In genomic region chr14:94354638-94355185, GRCh38 we compare ENCODE assay signal across 20 cellular contexts. TPM values are rescaled to one million over a fixed set of nuclear protein-coding genes. Genes with fewer than 3 reads are reported as not detected.
"Had no signal": no experiment of that assay in that cellular context is flagged by ENCODE, and none has a peak within 500 bp of the region (broad histone marks: within the 10 kb centered on the region; RNA-seq: fewer than 3 reads in every experiment).

No MANE protein-coding gene starts in this region.

- H3K27me3 ChIP-seq: brain microvascular endothelial cell, testis had no signal

- DNase-seq: activated CD4-positive, alpha-beta T cell treated with anti-CD3 and anti-CD28 coated beads for 1 hour; activated gamma-delta T cell treated with Interleukin-2 at 50 U/mL for 16 hours; activated naive CD8-positive, alpha-beta T cell treated with anti-CD3 and anti-CD28 coated beads for 36 hours; cortex of kidney; effector CD4-positive, alpha-beta T cell; kidney; spleen; stimulated activated naive CD8-positive, alpha-beta T cell treated with anti-CD3 and anti-CD28 coated beads, Interleukin-15, amount 100 ng/mL, for 72 hours had no signal

- H3K9me3 ChIP-seq: esophagus muscularis mucosa, left ventricle myocardium inferior, testis, upper lobe of right lung had no signal

- H3K4me3 ChIP-seq: esophagus muscularis mucosa, left ventricle myocardium inferior, spleen, testis, upper lobe of right lung had no signal

- H3K36me3 Mint-ChIP-seq: activated naive CD8-positive, alpha-beta T cell treated with anti-CD3 and anti-CD28 coated beads for 36 hours; natural killer cell treated with Interleukin-12 subunit alpha and Interleukin-12 subunit beta and Interleukin-15 and Interleukin-18, amount 100 ng/mL, for 72 hours had no signal

- H3K9me3 Mint-ChIP-seq: activated CD8-positive, alpha-beta T cell treated with anti-CD3 and anti-CD28 coated beads for 36 hours; natural killer cell treated with Interleukin-12 subunit alpha and Interleukin-12 subunit beta and Interleukin-15 and Interleukin-18, amount 100 ng/mL, for 72 hours had no signal

- H3K4me1 ChIP-seq: esophagus muscularis mucosa, left ventricle myocardium inferior, spleen, testis, upper lobe of right lung had no signal

- H3K27ac ChIP-seq: brain microvascular endothelial cell, esophagus muscularis mucosa, left ventricle myocardium inferior, spleen, testis, upper lobe of right lung, VCaP had no signal

- H3K4me3 Mint-ChIP-seq: activated CD8-positive, alpha-beta T cell treated with anti-CD3 and anti-CD28 coated beads for 36 hours; activated naive CD8-positive, alpha-beta T cell treated with anti-CD3 and anti-CD28 coated beads for 36 hours; natural killer cell treated with Interleukin-12 subunit alpha and Interleukin-12 subunit beta and Interleukin-15 and Interleukin-18, amount 100 ng/mL, for 72 hours; stimulated activated naive CD8-positive, alpha-beta T cell treated with anti-CD3 and anti-CD28 coated beads, Interleukin-15, amount 100 ng/mL, for 72 hours had no signal

- H3K4me1 Mint-ChIP-seq: activated naive CD8-positive, alpha-beta T cell treated with anti-CD3 and anti-CD28 coated beads for 36 hours had no signal

- H3K36me3 ChIP-seq: brain microvascular endothelial cell, esophagus muscularis mucosa, left ventricle myocardium inferior, spleen, upper lobe of right lung had no signal

- H3K27me3 Mint-ChIP-seq: progenitor cell of endocrine pancreas had no signal

- H3K27ac Mint-ChIP-seq: activated CD8-positive, alpha-beta T cell treated with anti-CD3 and anti-CD28 coated beads for 36 hours; activated naive CD8-positive, alpha-beta T cell treated with anti-CD3 and anti-CD28 coated beads for 36 hours; natural killer cell treated with Interleukin-12 subunit alpha and Interleukin-12 subunit beta and Interleukin-15 and Interleukin-18, amount 100 ng/mL, for 72 hours; progenitor cell of endocrine pancreas; stimulated activated naive CD8-positive, alpha-beta T cell treated with anti-CD3 and anti-CD28 coated beads, Interleukin-15, amount 100 ng/mL, for 72 hours had no signal

- ATAC-seq: activated CD8-positive, alpha-beta T cell treated with anti-CD3 and anti-CD28 coated beads for 36 hours had no signal

RNA-seq across cellular contexts. Expression of gene SERPINA2, which starts 11.8 kb away (rescaled TPM):
- total RNA-seq: activated CD8-positive, alpha-beta T cell treated with anti-CD3 and anti-CD28 coated beads for 36 hours; activated naive CD8-positive, alpha-beta T cell treated with anti-CD3 and anti-CD28 coated beads for 36 hours; esophagus muscularis mucosa; glomerular endothelial cell; kidney; left ventricle myocardium inferior; natural killer cell treated with Interleukin-12 subunit alpha and Interleukin-12 subunit beta and Interleukin-15 and Interleukin-18, amount 100 ng/mL, for 72 hours; progenitor cell of endocrine pancreas; sciatic nerve; spleen; T-helper 1 cell treated with Interleukin-12 subunit alpha and Interleukin-12 subunit beta and Interleukin-4 antibody, amounts not matched to agents 30 ng/mL and 1 ng/mL, for 36 hours; testis; upper lobe of right lung had no signal
- polyA plus RNA-seq: spleen had no signal

RNA-seq across cellular contexts. Expression of gene SERPINA6, which starts 31.6 kb away (rescaled TPM):
- total RNA-seq: activated CD8-positive, alpha-beta T cell treated with anti-CD3 and anti-CD28 coated beads for 36 hours; activated naive CD8-positive, alpha-beta T cell treated with anti-CD3 and anti-CD28 coated beads for 36 hours; esophagus muscularis mucosa; glomerular endothelial cell; left ventricle myocardium inferior; natural killer cell treated with Interleukin-12 subunit alpha and Interleukin-12 subunit beta and Interleukin-15 and Interleukin-18, amount 100 ng/mL, for 72 hours; sciatic nerve; spleen; T-helper 1 cell treated with Interleukin-12 subunit alpha and Interleukin-12 subunit beta and Interleukin-4 antibody, amounts not matched to agents 30 ng/mL and 1 ng/mL, for 36 hours; testis; upper lobe of right lung had no signal
- polyA plus RNA-seq: spleen had no signal
